8 cellular contexts compared by ENCODE assay signal in genomic region chr11:110173775-110174644, GRCh38.
DNase-seq lines count a peak whose midpoint lies in the region; ATAC-seq and TF ChIP-seq lines count a peak whose summit lies in the region.

No MANE protein-coding gene starts in this region.

- H2AFZ ChIP-seq in MM.1S (ENCODE audit: low read length): no peak overlapping the region

- no TSS peak for BruUV-seq in Caco-2 (replicated peaks; lab: Mats Ljungman, UMichigan)

- no peaks in the 10 kb centered on the region for H3F3A ChIP-seq in MM.1S (ENCODE audit: insufficient read depth, low read length)

- H3K4me1 Mint-ChIP-seq in Caco-2 (ENCODE audit: low read depth, unreplicated experiment) (no peaks in the 10 kb centered on the region), endothelial cell (ENCODE audit: unreplicated experiment) (no peaks in the 10 kb centered on the region), mesothelial cell of epicardium (peaks cover 17% of the 10 kb centered on the region)

- peak; percentile 79 for TF ChIP-seq CTCF in Caco-2 (IDR thresholded peaks at IDR 0.05; ENCODE audit: insufficient read depth in 1 of 2, low read depth in 1 of 2, low read length in 1 of 2, severe bottlenecking in 1 of 2, unreplicated experiment in 1 of 2)
- peak; percentile 39 for TF ChIP-seq CTCF in MM.1S (IDR thresholded peaks at IDR 0.05; ENCODE audit: low read length)
- TF ChIP-seq CTCF in endothelial cell (IDR thresholded peaks at IDR 0.05; ENCODE audit: unreplicated experiment): peak; percentile 89
- peak; percentile 82 for TF ChIP-seq CTCF in mesothelial cell of epicardium (IDR thresholded peaks at IDR 0.05; ENCODE audit: unreplicated experiment)

- CTCF ChIA-PET in Caco-2 (lab: Charles Lee): no interaction called here

- intact Hi-C loops in Caco-2 (cut with micrococcal nuclease; ENCODE audit: unreplicated experiment): loop anchor here (1.0 to 5.0 kb wide), 2 partner anchors 82 to 228 kb away; partner anchors contain the start of gene ZC3H12C

- H3K4me3 ChIP-seq in Caco-2 (ENCODE audit: low read depth, low read length) (no peak overlapping the region), MM.1S (ENCODE audit: low read length) (no peak overlapping the region)

- H3K4me3 Mint-ChIP-seq in Caco-2 (ENCODE audit: unreplicated experiment): no peak overlapping the region
- H3K4me3 Mint-ChIP-seq in endothelial cell (ENCODE audit: unreplicated experiment): no peak overlapping the region
- peak overlapping the region; percentile 55 for H3K4me3 Mint-ChIP-seq in mesothelial cell of epicardium

- peak; percentile 70 for ATAC-seq in GM21576 (IDR thresholded peaks at IDR 0.05; ENCODE audit: unreplicated experiment)

- H3K36me3 Mint-ChIP-seq in Caco-2 (ENCODE audit: insufficient read depth, unreplicated experiment): peaks cover 4% of the 10 kb centered on the region
- no peaks in the 10 kb centered on the region for H3K36me3 Mint-ChIP-seq in endothelial cell (ENCODE audit: low read depth, unreplicated experiment)
- peaks cover 3% of the 10 kb centered on the region for H3K36me3 Mint-ChIP-seq in mesothelial cell of epicardium

- H3K4me1 ChIP-seq in Caco-2 (no peaks in the 10 kb centered on the region), MM.1S (ENCODE audit: low read length) (no peaks in the 10 kb centered on the region)

- H3K27ac Mint-ChIP-seq in Caco-2 (ENCODE audit: unreplicated experiment): no peak overlapping the region
- H3K27ac Mint-ChIP-seq in endothelial cell (ENCODE audit: unreplicated experiment): peak overlapping the region; percentile 32
- no peak overlapping the region for H3K27ac Mint-ChIP-seq in mesothelial cell of epicardium

- H3K9me3 ChIP-seq in Caco-2 (no peaks in the 10 kb centered on the region), MM.1S (replicated peaks; ENCODE audit: insufficient read depth, low read length) (no peaks in the 10 kb centered on the region)

- H3K27ac ChIP-seq in MM.1S (ENCODE audit: low read length): no peak overlapping the region

- peak; percentile 70 for DNase-seq in Caco-2
- DNase-seq in MM.1S: no peak
- peak; percentile 6 to 41 for DNase-seq in activated CD8-positive, alpha-beta memory T cell treated with anti-CD3 and anti-CD28 coated beads for 1 hour (ENCODE audit: extremely low read depth in 1 of 2, low read depth in 1 of 2)
- DNase-seq in endothelial cell (ENCODE audit: low spot score): peak; percentile 81
- DNase-seq in mesothelial cell of epicardium (ENCODE audit: low spot score in 2 of 2, unreplicated experiment in 2 of 2): peak; percentile 56 to 81
- peak; percentile 10 to 30 for DNase-seq in stimulated activated CD8-positive, alpha-beta memory T cell treated with anti-CD3 and anti-CD28 coated beads, Interleukin-4, amount 100 ng/mL, for 1 hour (ENCODE audit: low read depth in 2 of 2, low spot score in 1 of 2)
- no peak for DNase-seq in AML-193 (lab: John Stamatoyannopoulos, UW)

- H3K27me3 Mint-ChIP-seq in Caco-2 (ENCODE audit: insufficient read depth, unreplicated experiment) (no peaks in the 10 kb centered on the region), endothelial cell (ENCODE audit: unreplicated experiment) (peaks cover 4% of the 10 kb centered on the region), mesothelial cell of epicardium (ENCODE audit: low read depth) (no peaks in the 10 kb centered on the region)

- POLR2A ChIA-PET in Caco-2 (lab: Charles Lee): no interaction called here

- H3K79me2 ChIP-seq in MM.1S (ENCODE audit: low read length): no peaks in the 10 kb centered on the region

- no peaks in the 10 kb centered on the region for H3K36me3 ChIP-seq in Caco-2 (ENCODE audit: control insufficient read depth, insufficient read depth, low read length)
- H3K36me3 ChIP-seq in MM.1S (replicated peaks; ENCODE audit: insufficient read depth, low read length): no peaks in the 10 kb centered on the region

- H3K9me3 Mint-ChIP-seq in Caco-2 (ENCODE audit: unreplicated experiment) (no peaks in the 10 kb centered on the region), endothelial cell (ENCODE audit: unreplicated experiment) (no peaks in the 10 kb centered on the region), mesothelial cell of epicardium (no peaks in the 10 kb centered on the region)

- H4K20me1 ChIP-seq in MM.1S (ENCODE audit: insufficient read depth, low read length): no peaks in the 10 kb centered on the region

- H3K4me2 ChIP-seq in MM.1S (ENCODE audit: low read depth, low read length): no peak overlapping the region

- no peak overlapping the region for H3K9ac ChIP-seq in MM.1S (ENCODE audit: low read length)

- no peaks in the 10 kb centered on the region for H3K27me3 ChIP-seq in Caco-2 (replicated peaks; ENCODE audit: control insufficient read depth, insufficient read depth, low read length)
- no peaks in the 10 kb centered on the region for H3K27me3 ChIP-seq in MM.1S (replicated peaks; ENCODE audit: insufficient read depth, low read length)

- H3K9me2 ChIP-seq in MM.1S (replicated peaks; ENCODE audit: insufficient read depth, low read length): no peaks in the 10 kb centered on the region

Comparison
In these comparisons a context has a peak if more than half of its experiments do, and no peak if none do; other contexts are left out.
1. DNase-seq: peak in Caco-2 (2 of 2), activated CD8-positive, alpha-beta memory T cell treated with anti-CD3 and anti-CD28 coated beads for 1 hour (2 of 2), endothelial cell (single experiment), mesothelial cell of epicardium (2 of 2) and stimulated activated CD8-positive, alpha-beta memory T cell treated with anti-CD3 and anti-CD28 coated beads, Interleukin-4, amount 100 ng/mL, for 1 hour (2 of 2); none in MM.1S (single experiment) and AML-193 (0 of 2).
2. CTCF ChIP-seq: peak in every context shown above with its lines; median percentile 89 in endothelial cell; 82 in mesothelial cell of epicardium; 79 in Caco-2; 39 in MM.1S.